Comparison of ENCODE assay signal across 25 cellular contexts in genomic region chr12:39795481-39795880, GRCh38.
DNase-seq lines count a peak whose midpoint lies in the region; ATAC-seq, FAIRE-seq and TF ChIP-seq lines count a peak whose summit lies in the region.
"Had no signal": no experiment of that assay in that cellular context is flagged by ENCODE, and none has a peak within 500 bp of the region (broad histone marks: within the 10 kb centered on the region; RNA-seq: fewer than 3 reads in every experiment).

No MANE protein-coding gene starts in this region.

- TF ChIP-seq CTCF in C4-2B (conservative IDR thresholded peaks at IDR 0.05) (peak; percentile 35), LNCaP clone FGC (IDR thresholded peaks at IDR 0.05; ENCODE audit: control insufficient read depth, extremely low read depth, insufficient read depth) (peak; percentile 58), nephron progenitor cell (IDR thresholded peaks at IDR 0.05) (no peak)

- H3K27ac Mint-ChIP-seq in nephron progenitor cell = peak overlapping the region; percentile 5
- H3K27ac Mint-ChIP-seq: B cell; CD14-positive monocyte; CD4-positive, alpha-beta T cell had no signal

- FAIRE-seq in colon (lab: Jason Lieb, UNC) = peak; percentile 28
- FAIRE-seq: A204.1, D721Med, GM12891, GM18507, H1 had no signal

- no peak overlapping the region for H3K4me3 Mint-ChIP-seq in nephron progenitor cell
- H3K4me3 Mint-ChIP-seq: B cell; CD14-positive monocyte; CD4-positive, alpha-beta T cell; CD8-positive, alpha-beta memory T cell had no signal

- no peak overlapping the region for H3K27ac ChIP-seq in C4-2B
- H3K27ac ChIP-seq: 22Rv1, BLaER1, GM23248 had no signal

- H3K9me3 Mint-ChIP-seq in nephron progenitor cell = no peaks in the 10 kb centered on the region
- H3K9me3 Mint-ChIP-seq: CD4-positive, alpha-beta T cell; CD8-positive, alpha-beta memory T cell had no signal

- H3K4me3 ChIP-seq in LNCaP clone FGC (ENCODE audit: low read depth, low read length) = no peak overlapping the region
- H3K4me3 ChIP-seq: BLaER1, GM23248 had no signal

- peak; percentile 26 for DNase-seq in LNCaP clone FGC (ENCODE audit: low read depth)
- DNase-seq in nephron progenitor cell = no peak
- no peak for DNase-seq in SIG-M5 (lab: John Stamatoyannopoulos, UW)
- no peak for DNase-seq in NCI-H2227 (lab: John Stamatoyannopoulos, UW; ENCODE audit: unreplicated experiment)
- DNase-seq: CD4-positive, alpha-beta T cell; CD8-positive, alpha-beta memory T cell; DMS 273 treated with DMSO at 0.1 percent for 48 hours; DMS53; DMS79 treated with DMSO at 0.1 percent for 48 hours; GF-D8; GM23248; H7; HCEC 1CT had no signal

- no peak for ATAC-seq in GM19395 (IDR thresholded peaks at IDR 0.05; ENCODE audit: unreplicated experiment)

- no peaks in the 10 kb centered on the region for H3K27me3 Mint-ChIP-seq in nephron progenitor cell (ENCODE audit: low read depth, poor library complexity)
- H3K27me3 Mint-ChIP-seq: B cell; CD4-positive, alpha-beta T cell; CD8-positive, alpha-beta memory T cell had no signal

- H3K4me1 Mint-ChIP-seq in nephron progenitor cell = no peaks in the 10 kb centered on the region
- H3K4me1 Mint-ChIP-seq: B cell; CD14-positive monocyte; CD8-positive, alpha-beta memory T cell had no signal

- no peaks in the 10 kb centered on the region for H3K36me3 Mint-ChIP-seq in nephron progenitor cell (ENCODE audit: low read depth)
- H3K36me3 Mint-ChIP-seq: CD14-positive monocyte had no signal
